ENCODE assay signal across 35 cellular contexts in genomic region chr1:64769971-64770370, GRCh38.
"Had no signal": no experiment of that assay in that cellular context is flagged by ENCODE, and none has a peak within 500 bp of the region (broad histone marks: within the 10 kb centered on the region; RNA-seq: fewer than 3 reads in every experiment).

No MANE protein-coding gene starts in this region.

- H3K27me3 ChIP-seq: adrenal gland, body of pancreas, brain microvascular endothelial cell, breast epithelium, cardiac muscle cell had no signal

- FAIRE-seq: TTC549 had no signal

- H3K36me3 ChIP-seq: adrenal gland, brain microvascular endothelial cell, breast epithelium, cardiac muscle cell had no signal

- ATAC-seq: activated CD8-positive, alpha-beta T cell treated with anti-CD3 and anti-CD28 coated beads for 36 hours; activated naive CD4-positive, alpha-beta T cell treated with anti-CD3 and anti-CD28 coated beads, Interleukin-2, amount 50 U/mL, for 72 hours; activated T-cell treated with anti-CD3 and anti-CD28 coated beads, Interleukin-2, amount 50 U/mL, for 4 hours; activated T-cell treated with anti-CD3 and anti-CD28 coated beads, Interleukin-2, amount 50 U/mL, for 72 hours; activated T-helper 17 cell treated with anti-CD3 and anti-CD28 coated beads, Interleukin-2, amount 50 U/mL, for 72 hours; body of pancreas had no signal

- H3K4me3 ChIP-seq: adrenal gland, body of pancreas, breast epithelium, cardiac muscle cell had no signal

- H3K27ac ChIP-seq: adrenal gland, body of pancreas, brain microvascular endothelial cell, breast epithelium, cardiac muscle cell, VCaP had no signal

- H3K9me3 ChIP-seq: adrenal gland, body of pancreas, breast epithelium had no signal

- H3K4me1 ChIP-seq: adrenal gland, breast epithelium had no signal

- DNase-seq: activated B cell treated with CpG ODN at 0.5 μM for 24 hours; activated CD4-positive, alpha-beta memory T cell treated with anti-CD3 and anti-CD28 coated beads for 36 hours; activated CD4-positive, alpha-beta T cell treated with anti-CD3 and anti-CD28 coated beads for 4 hours; activated CD4-positive, alpha-beta T cell treated with anti-CD3 and anti-CD28 coated beads, Interleukin-2, amount 10 ng/mL, durations not matched to agents 24 days and 14 days; activated CD4-positive, alpha-beta T cell treated with anti-CD3 and anti-CD28 coated beads, Interleukin-2, amount 50 U/mL, for 1 hour; activated CD4-positive, alpha-beta T cell treated with anti-CD3 and anti-CD28 coated beads, Interleukin-2, amount 50 U/mL, for 4 hours; activated CD4-positive, CD25-positive, alpha-beta regulatory T cell treated with anti-CD3 and anti-CD28 coated beads, Interleukin-2, amount 50 U/mL, for 72 hours; activated CD8-positive, alpha-beta memory T cell treated with anti-CD3 and anti-CD28 coated beads, Interleukin-2, amount 50 U/mL, for 4 hours; activated CD8-positive, alpha-beta T cell treated with anti-CD3 and anti-CD28 coated beads for 36 hours; activated effector memory CD4-positive, alpha-beta T cell treated with anti-CD3 and anti-CD28 coated beads, Interleukin-2, amount 50 U/mL, for 16 hours; activated gamma-delta T cell treated with Interleukin-2 at 50 U/mL for 16 hours; activated naive CD4-positive, alpha-beta T cell; activated naive CD4-positive, alpha-beta T cell treated with anti-CD3 and anti-CD28 coated beads for 36 hours; activated naive CD4-positive, alpha-beta T cell treated with anti-CD3 and anti-CD28 coated beads, Interleukin-2, amount 50 U/mL, for 16 hours; activated naive CD8-positive, alpha-beta T cell treated with anti-CD3 and anti-CD28 coated beads for 36 hours; activated T-cell treated with anti-CD3 and anti-CD28 coated beads for 4 hours; activated T-cell treated with anti-CD3 and anti-CD28 coated beads, Interleukin-2, amount 50 U/mL, for 1 hour; activated T-cell treated with anti-CD3 and anti-CD28 coated beads, Interleukin-2, amount 50 U/mL, for 4 hours; activated T-cell treated with anti-CD3 and anti-CD28 coated beads, Interleukin-2, amount 50 U/mL, for 72 hours; adrenal gland; amniotic stem cell; aorta; body of pancreas; brain microvascular endothelial cell; caudate nucleus; cerebellar nuclear complex; T-helper 1 cell; T-helper 2 cell; T-helper 9 cell had no signal
